31 cellular contexts compared by ENCODE assay signal in genomic region chr11:64389851-64390250, GRCh38.
"Had no signal": no experiment of that assay in that cellular context is flagged by ENCODE, and none has a peak within 500 bp of the region (broad histone marks: within the 10 kb centered on the region; RNA-seq: fewer than 3 reads in every experiment).

No MANE protein-coding gene starts in this region.

- H3K27me3 ChIP-seq: neutrophil, pancreas, spleen, suprapubic skin, testis, tibial artery, transverse colon, upper lobe of left lung, vagina had no signal

- H3K4me1 ChIP-seq: pancreas, transverse colon, vagina had no signal

- H3K36me3 Mint-ChIP-seq: naive thymus-derived CD8-positive, alpha-beta T cell had no signal

- H3K9me3 ChIP-seq: neutrophil, pancreas, prostate gland, suprapubic skin, testis, tibial artery, transverse colon, upper lobe of left lung, vagina had no signal

- FAIRE-seq: pancreas, urothelium cell line had no signal

- H3K27ac Mint-ChIP-seq: nephron progenitor cell; stimulated activated memory B cell treated with anti-CD40 and anti-IgM and Interleukin-4, amounts not matched to agents 10 μg/mL and 1 μg/mL and 100 μg/mL, for 72 hours; stimulated activated naive CD8-positive, alpha-beta T cell treated with anti-CD3 and anti-CD28 coated beads, Interleukin-15, amount 100 ng/mL, for 72 hours had no signal

- DNase-seq: nephron progenitor cell; nucleus accumbens; pancreas; retina; right cardiac atrium; spleen; stimulated activated CD4-positive, alpha-beta T cell treated with anti-CD3 and anti-CD28 coated beads, Interleukin-12 subunit alpha, Interleukin-12 subunit beta, amount 100 ng/mL, for 4 hours; stimulated activated CD4-positive, alpha-beta T cell treated with anti-CD3 and anti-CD28 coated beads, Interleukin-1b, Interleukin-23, amount 100 ng/mL, for 48 hours; stimulated activated CD4-positive, alpha-beta T cell treated with anti-CD3 and anti-CD28 coated beads, Interleukin-4, amount 100 ng/mL, for 1 hour; stimulated activated CD4-positive, alpha-beta T cell treated with anti-CD3 and anti-CD28 coated beads, Interleukin-4, amount 100 ng/mL, for 4 hours; stimulated activated CD8-positive, alpha-beta memory T cell treated with anti-CD3 and anti-CD28 coated beads, Interleukin-4, amount 100 ng/mL, for 48 hours; stimulated activated naive CD4-positive, alpha-beta T cell; stimulated activated naive CD8-positive, alpha-beta T cell treated with anti-CD3 and anti-CD28 coated beads, Interleukin-15, amount 100 ng/mL, for 72 hours; stimulated activated naive CD8-positive, alpha-beta T cell treated with anti-CD3 and anti-CD28 coated beads, Interleukin-15, Interleukin-2, amounts not matched to agents 100 U/mL and 50 U/mL, for 24 hours; substantia nigra; testis; tibial artery; transverse colon; upper lobe of left lung had no signal

- H3K4me2 ChIP-seq: smooth muscle cell had no signal

- H3K27me3 Mint-ChIP-seq: stimulated activated naive CD8-positive, alpha-beta T cell treated with anti-CD3 and anti-CD28 coated beads, Interleukin-15, amount 100 ng/mL, for 72 hours had no signal

- H3K4me1 Mint-ChIP-seq: neural crest cell had no signal

- H3K4me3 ChIP-seq: pancreas, prostate gland, skin epidermis, smooth muscle cell, spleen, suprapubic skin, testis, tibial artery, transverse colon, upper lobe of left lung, vagina had no signal

- H3K27ac ChIP-seq: pancreas, prostate gland, skin epidermis, spleen, suprapubic skin, testis, tibial artery, transverse colon, upper lobe of left lung, vagina had no signal

- H3K9me3 Mint-ChIP-seq: neural crest cell had no signal

- H3K4me3 Mint-ChIP-seq: nephron progenitor cell; neural crest cell; stimulated activated memory B cell treated with anti-CD40 and anti-IgM and Interleukin-4, amounts not matched to agents 10 μg/mL and 1 μg/mL and 100 μg/mL, for 72 hours had no signal

- H3K36me3 ChIP-seq: neutrophil, pancreas, prostate gland, spleen, suprapubic skin, tibial artery, transverse colon, upper lobe of left lung, vagina had no signal

- ATAC-seq: naive thymus-derived CD8-positive, alpha-beta T cell; natural killer cell treated with Interleukin-12 subunit alpha and Interleukin-12 subunit beta and Interleukin-15 and Interleukin-18, amount 100 ng/mL, for 72 hours; pancreas; right cardiac atrium; sciatic nerve; stimulated activated memory B cell treated with anti-CD40 and anti-IgM and Interleukin-4, amounts not matched to agents 10 μg/mL and 1 μg/mL and 100 μg/mL, for 72 hours; stimulated activated naive CD8-positive, alpha-beta T cell treated with anti-CD3 and anti-CD28 coated beads, Interleukin-15, amount 100 ng/mL, for 72 hours; stimulated activated naive CD8-positive, alpha-beta T cell treated with anti-CD3 and anti-CD28 coated beads, Interleukin-15, Interleukin-2, amounts not matched to agents 100 U/mL and 50 U/mL, for 24 hours had no signal
